In the genomic region with DNA sequence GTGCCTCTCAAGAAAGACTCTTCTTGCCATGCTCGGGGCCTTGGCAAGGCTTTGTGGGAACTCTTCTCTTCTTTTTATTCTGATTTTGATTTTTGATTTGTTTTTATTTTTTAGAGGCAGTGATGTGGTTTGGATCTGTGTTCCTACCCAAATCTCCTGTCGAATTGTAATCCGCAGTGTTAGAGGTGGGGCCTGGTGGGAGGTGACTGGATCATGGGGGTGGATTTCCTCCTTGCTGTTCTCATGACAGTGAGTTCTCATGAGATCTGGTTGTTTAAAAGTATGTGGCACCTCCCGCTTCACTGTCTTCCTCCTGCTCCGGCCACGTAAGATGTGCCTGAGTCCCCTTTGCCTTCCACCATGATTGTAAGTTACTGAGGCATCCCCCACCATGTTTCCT, we compare ENCODE assay signal across 35 cellular contexts.
"Had no signal": no experiment of that assay in that cellular context is flagged by ENCODE, and none has a peak within 500 bp of the region (broad histone marks: within the 10 kb centered on the region; RNA-seq: fewer than 3 reads in every experiment).

No MANE protein-coding gene starts in this region.

- H3K36me3 ChIP-seq: brain microvascular endothelial cell, Peyer's patch, SJSA1, WERI-Rb-1 had no signal

- DNase-seq: activated CD4-positive, alpha-beta memory T cell treated with anti-CD3 and anti-CD28 coated beads, Interleukin-2, amount 10 ng/mL, durations not matched to agents 7 days and 5 days; activated CD4-positive, alpha-beta T cell treated with anti-CD3 and anti-CD28 coated beads for 1 hour; activated CD4-positive, alpha-beta T cell treated with anti-CD3 and anti-CD28 coated beads for 48 hours; activated CD4-positive, CD25-positive, alpha-beta regulatory T cell; activated CD8-positive, alpha-beta memory T cell treated with anti-CD3 and anti-CD28 coated beads for 24 hours; activated CD8-positive, alpha-beta memory T cell treated with anti-CD3 and anti-CD28 coated beads, Interleukin-2, amount 10 ng/mL, durations not matched to agents 7 days and 5 days; activated effector memory CD4-positive, alpha-beta T cell treated with Interleukin-2 at 50 U/mL for 16 hours; activated naive CD4-positive, alpha-beta T cell treated with Interleukin-2 at 50 U/mL for 16 hours; activated T-cell treated with anti-CD3 and anti-CD28 coated beads, Interleukin-2, amount 50 U/mL, for 24 hours; amniotic stem cell; brain microvascular endothelial cell; central memory CD4-positive, alpha-beta T cell; MM.1S; NCI-H1092 treated with DMSO at 0.1 percent for 48 hours; NCI-H1417; NCI-H146; NCI-H187; NCI-H2029 treated with DMSO at 0.1 percent for 48 hours; NCI-H2107; NCI-H2171; NCI-H510A; NCI-H526; NCI-H748 treated with DMSO at 0.1 percent for 48 hours; NK-92 treated with Interleukin-12 subunit alpha and Interleukin-12 subunit beta, amount 100 ng/mL, for 24 hours; PC-3; Peyer's patch; RPMI8226; SHP77 treated with DMSO at 0.1 percent for 48 hours; SK-N-SH; T1000; WERI-Rb-1 had no signal

- H3K4me3 Mint-ChIP-seq: activated CD4-positive, alpha-beta memory T cell treated with anti-CD3 and anti-CD28 coated beads, Interleukin-2, amount 10 ng/mL, durations not matched to agents 7 days and 5 days; activated CD8-positive, alpha-beta memory T cell treated with anti-CD3 and anti-CD28 coated beads, Interleukin-2, amount 10 ng/mL, durations not matched to agents 7 days and 5 days; activated T-cell treated with anti-CD3 and anti-CD28 coated beads, Interleukin-2, amount 50 U/mL, for 24 hours; activated T-helper 1 cell treated with anti-CD3 and anti-CD28 coated beads, Interleukin-12 subunit alpha, Interleukin-12 subunit beta, Interleukin-2, Interleukin-4 antibody, amounts not matched to agents 30 ng/mL and 10 ng/mL and 1 ng/mL, durations not matched to agents 14 hours and 24 hours and 36 hours had no signal

- H3K4me1 ChIP-seq: Peyer's patch, SJSA1 had no signal

- H3K36me3 Mint-ChIP-seq: activated CD8-positive, alpha-beta memory T cell treated with anti-CD3 and anti-CD28 coated beads, Interleukin-2, amount 10 ng/mL, durations not matched to agents 7 days and 5 days had no signal

- H3K27ac Mint-ChIP-seq: activated CD4-positive, alpha-beta memory T cell treated with anti-CD3 and anti-CD28 coated beads, Interleukin-2, amount 10 ng/mL, durations not matched to agents 7 days and 5 days; activated CD8-positive, alpha-beta memory T cell treated with anti-CD3 and anti-CD28 coated beads, Interleukin-2, amount 10 ng/mL, durations not matched to agents 7 days and 5 days; activated T-cell treated with anti-CD3 and anti-CD28 coated beads, Interleukin-2, amount 50 U/mL, for 24 hours; activated T-helper 1 cell treated with anti-CD3 and anti-CD28 coated beads, Interleukin-12 subunit alpha, Interleukin-12 subunit beta, Interleukin-2, Interleukin-4 antibody, amounts not matched to agents 30 ng/mL and 10 ng/mL and 1 ng/mL, durations not matched to agents 14 hours and 24 hours and 36 hours had no signal

- H3K9me3 ChIP-seq: Peyer's patch, SJSA1, SK-N-SH had no signal

- ATAC-seq: activated CD8-positive, alpha-beta memory T cell treated with anti-CD3 and anti-CD28 coated beads, Interleukin-2, amount 10 ng/mL, durations not matched to agents 7 days and 5 days; activated naive CD4-positive, alpha-beta T cell treated with anti-CD3 and anti-CD28 coated beads, Interleukin-2, amount 50 U/mL, for 72 hours; PC-3 had no signal

- H3K27me3 ChIP-seq: brain microvascular endothelial cell, Peyer's patch, SJSA1 had no signal

- H3K27me3 Mint-ChIP-seq: activated CD4-positive, alpha-beta memory T cell treated with anti-CD3 and anti-CD28 coated beads, Interleukin-2, amount 10 ng/mL, durations not matched to agents 7 days and 5 days; activated CD8-positive, alpha-beta memory T cell treated with anti-CD3 and anti-CD28 coated beads, Interleukin-2, amount 10 ng/mL, durations not matched to agents 7 days and 5 days; activated T-cell treated with anti-CD3 and anti-CD28 coated beads, Interleukin-2, amount 50 U/mL, for 24 hours had no signal

- H3K9me3 Mint-ChIP-seq: activated CD4-positive, alpha-beta memory T cell treated with anti-CD3 and anti-CD28 coated beads, Interleukin-2, amount 10 ng/mL, durations not matched to agents 7 days and 5 days; activated naive CD4-positive, alpha-beta T cell treated with anti-CD3 and anti-CD28 coated beads, Interleukin-2, amount 50 U/mL, for 72 hours; activated T-cell treated with anti-CD3 and anti-CD28 coated beads, Interleukin-2, amount 50 U/mL, for 24 hours; activated T-helper 1 cell treated with anti-CD3 and anti-CD28 coated beads, Interleukin-12 subunit alpha, Interleukin-12 subunit beta, Interleukin-2, Interleukin-4 antibody, amounts not matched to agents 30 ng/mL and 10 ng/mL and 1 ng/mL, durations not matched to agents 14 hours and 24 hours and 36 hours had no signal

- H3K27ac ChIP-seq: brain microvascular endothelial cell, KMS-11, Peyer's patch, SJSA1, WERI-Rb-1 had no signal

- H3K4me3 ChIP-seq: Peyer's patch, SJSA1 had no signal

- H3K4me1 Mint-ChIP-seq: activated CD4-positive, alpha-beta memory T cell treated with anti-CD3 and anti-CD28 coated beads, Interleukin-2, amount 10 ng/mL, durations not matched to agents 7 days and 5 days; activated CD8-positive, alpha-beta memory T cell treated with anti-CD3 and anti-CD28 coated beads, Interleukin-2, amount 10 ng/mL, durations not matched to agents 7 days and 5 days had no signal
